ENCODE assay signal across 1 cellular context in the genomic region with DNA sequence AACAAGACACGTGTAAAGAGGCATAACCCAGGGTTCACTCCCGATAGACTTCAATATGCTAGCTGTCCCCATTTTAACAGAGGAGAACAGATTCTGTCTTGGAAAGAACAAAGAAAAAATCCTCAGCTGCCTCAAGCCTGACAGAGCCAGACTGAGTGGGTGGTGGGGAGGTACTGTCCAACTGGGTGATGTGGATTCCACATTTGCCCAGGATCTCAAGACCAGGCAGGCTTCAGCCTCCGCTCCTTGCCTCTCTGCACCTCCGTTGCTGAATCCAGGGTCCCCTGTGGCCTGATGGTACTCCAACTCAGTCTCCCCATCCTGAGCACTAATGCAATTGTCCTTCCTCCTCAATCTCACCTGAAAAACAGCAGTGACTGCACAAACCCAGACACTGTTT.
TF ChIP-seq lines count a peak whose summit lies in the region.

No MANE protein-coding gene starts in this region.

TF ChIP-seq in H1, 55 proteins besides CTCF, POLR2A, EP300 and RAD21:
- TF ChIP-seq SIRT6 (IDR thresholded peaks at IDR 0.05; ENCODE audit: low read length), result no peak
- TF ChIP-seq HDAC6 (IDR thresholded peaks at IDR 0.05; ENCODE audit: low read depth, low read length), result no peak
- no peak for TF ChIP-seq JUND (IDR thresholded peaks at IDR 0.05; ENCODE audit: low read length)
- TF ChIP-seq, protein P1, sequence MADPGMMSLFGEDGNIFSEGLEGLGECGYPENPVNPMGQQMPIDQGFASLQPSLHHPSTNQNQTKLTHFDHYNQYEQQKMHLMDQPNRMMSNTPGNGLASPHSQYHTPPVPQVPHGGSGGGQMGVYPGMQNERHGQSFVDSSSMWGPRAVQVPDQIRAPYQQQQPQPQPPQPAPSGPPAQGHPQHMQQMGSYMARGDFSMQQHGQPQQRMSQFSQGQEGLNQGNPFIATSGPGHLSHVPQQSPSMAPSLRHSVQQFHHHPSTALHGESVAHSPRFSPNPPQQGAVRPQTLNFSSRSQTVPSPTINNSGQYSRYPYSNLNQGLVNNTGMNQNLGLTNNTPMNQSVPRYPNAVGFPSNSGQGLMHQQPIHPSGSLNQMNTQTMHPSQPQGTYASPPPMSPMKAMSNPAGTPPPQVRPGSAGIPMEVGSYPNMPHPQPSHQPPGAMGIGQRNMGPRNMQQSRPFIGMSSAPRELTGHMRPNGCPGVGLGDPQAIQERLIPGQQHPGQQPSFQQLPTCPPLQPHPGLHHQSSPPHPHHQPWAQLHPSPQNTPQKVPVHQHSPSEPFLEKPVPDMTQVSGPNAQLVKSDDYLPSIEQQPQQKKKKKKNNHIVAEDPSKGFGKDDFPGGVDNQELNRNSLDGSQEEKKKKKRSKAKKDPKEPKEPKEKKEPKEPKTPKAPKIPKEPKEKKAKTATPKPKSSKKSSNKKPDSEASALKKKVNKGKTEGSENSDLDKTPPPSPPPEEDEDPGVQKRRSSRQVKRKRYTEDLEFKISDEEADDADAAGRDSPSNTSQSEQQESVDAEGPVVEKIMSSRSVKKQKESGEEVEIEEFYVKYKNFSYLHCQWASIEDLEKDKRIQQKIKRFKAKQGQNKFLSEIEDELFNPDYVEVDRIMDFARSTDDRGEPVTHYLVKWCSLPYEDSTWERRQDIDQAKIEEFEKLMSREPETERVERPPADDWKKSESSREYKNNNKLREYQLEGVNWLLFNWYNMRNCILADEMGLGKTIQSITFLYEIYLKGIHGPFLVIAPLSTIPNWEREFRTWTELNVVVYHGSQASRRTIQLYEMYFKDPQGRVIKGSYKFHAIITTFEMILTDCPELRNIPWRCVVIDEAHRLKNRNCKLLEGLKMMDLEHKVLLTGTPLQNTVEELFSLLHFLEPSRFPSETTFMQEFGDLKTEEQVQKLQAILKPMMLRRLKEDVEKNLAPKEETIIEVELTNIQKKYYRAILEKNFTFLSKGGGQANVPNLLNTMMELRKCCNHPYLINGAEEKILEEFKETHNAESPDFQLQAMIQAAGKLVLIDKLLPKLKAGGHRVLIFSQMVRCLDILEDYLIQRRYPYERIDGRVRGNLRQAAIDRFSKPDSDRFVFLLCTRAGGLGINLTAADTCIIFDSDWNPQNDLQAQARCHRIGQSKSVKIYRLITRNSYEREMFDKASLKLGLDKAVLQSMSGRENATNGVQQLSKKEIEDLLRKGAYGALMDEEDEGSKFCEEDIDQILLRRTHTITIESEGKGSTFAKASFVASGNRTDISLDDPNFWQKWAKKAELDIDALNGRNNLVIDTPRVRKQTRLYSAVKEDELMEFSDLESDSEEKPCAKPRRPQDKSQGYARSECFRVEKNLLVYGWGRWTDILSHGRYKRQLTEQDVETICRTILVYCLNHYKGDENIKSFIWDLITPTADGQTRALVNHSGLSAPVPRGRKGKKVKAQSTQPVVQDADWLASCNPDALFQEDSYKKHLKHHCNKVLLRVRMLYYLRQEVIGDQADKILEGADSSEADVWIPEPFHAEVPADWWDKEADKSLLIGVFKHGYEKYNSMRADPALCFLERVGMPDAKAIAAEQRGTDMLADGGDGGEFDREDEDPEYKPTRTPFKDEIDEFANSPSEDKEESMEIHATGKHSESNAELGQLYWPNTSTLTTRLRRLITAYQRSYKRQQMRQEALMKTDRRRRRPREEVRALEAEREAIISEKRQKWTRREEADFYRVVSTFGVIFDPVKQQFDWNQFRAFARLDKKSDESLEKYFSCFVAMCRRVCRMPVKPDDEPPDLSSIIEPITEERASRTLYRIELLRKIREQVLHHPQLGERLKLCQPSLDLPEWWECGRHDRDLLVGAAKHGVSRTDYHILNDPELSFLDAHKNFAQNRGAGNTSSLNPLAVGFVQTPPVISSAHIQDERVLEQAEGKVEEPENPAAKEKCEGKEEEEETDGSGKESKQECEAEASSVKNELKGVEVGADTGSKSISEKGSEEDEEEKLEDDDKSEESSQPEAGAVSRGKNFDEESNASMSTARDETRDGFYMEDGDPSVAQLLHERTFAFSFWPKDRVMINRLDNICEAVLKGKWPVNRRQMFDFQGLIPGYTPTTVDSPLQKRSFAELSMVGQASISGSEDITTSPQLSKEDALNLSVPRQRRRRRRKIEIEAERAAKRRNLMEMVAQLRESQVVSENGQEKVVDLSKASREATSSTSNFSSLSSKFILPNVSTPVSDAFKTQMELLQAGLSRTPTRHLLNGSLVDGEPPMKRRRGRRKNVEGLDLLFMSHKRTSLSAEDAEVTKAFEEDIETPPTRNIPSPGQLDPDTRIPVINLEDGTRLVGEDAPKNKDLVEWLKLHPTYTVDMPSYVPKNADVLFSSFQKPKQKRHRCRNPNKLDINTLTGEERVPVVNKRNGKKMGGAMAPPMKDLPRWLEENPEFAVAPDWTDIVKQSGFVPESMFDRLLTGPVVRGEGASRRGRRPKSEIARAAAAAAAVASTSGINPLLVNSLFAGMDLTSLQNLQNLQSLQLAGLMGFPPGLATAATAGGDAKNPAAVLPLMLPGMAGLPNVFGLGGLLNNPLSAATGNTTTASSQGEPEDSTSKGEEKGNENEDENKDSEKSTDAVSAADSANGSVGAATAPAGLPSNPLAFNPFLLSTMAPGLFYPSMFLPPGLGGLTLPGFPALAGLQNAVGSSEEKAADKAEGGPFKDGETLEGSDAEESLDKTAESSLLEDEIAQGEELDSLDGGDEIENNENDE (IDR thresholded peaks at IDR 0.05; ENCODE audit: insufficient replicate concordance, low read length), result no peak
- TF ChIP-seq, protein P2, sequence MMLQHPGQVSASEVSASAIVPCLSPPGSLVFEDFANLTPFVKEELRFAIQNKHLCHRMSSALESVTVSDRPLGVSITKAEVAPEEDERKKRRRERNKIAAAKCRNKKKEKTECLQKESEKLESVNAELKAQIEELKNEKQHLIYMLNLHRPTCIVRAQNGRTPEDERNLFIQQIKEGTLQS (IDR thresholded peaks at IDR 0.05; ENCODE audit: insufficient read depth, low read depth, low read length), result no peak
- TF ChIP-seq GABPA (IDR thresholded peaks at IDR 0.05; ENCODE audit: borderline replicate concordance, insufficient read depth, low read length), result no peak
- TF ChIP-seq KDM4A (IDR thresholded peaks at IDR 0.05; ENCODE audit: low read depth, low read length, severe bottlenecking), result no peak
- no peak for TF ChIP-seq EZH2 (IDR thresholded peaks at IDR 0.05; ENCODE audit: low read depth, low read length, severe bottlenecking)
- no peak for TF ChIP-seq SUZ12 (IDR thresholded peaks at IDR 0.05; ENCODE audit: low read length)
- no peak for TF ChIP-seq CHD1 (IDR thresholded peaks at IDR 0.05; ENCODE audit: low read depth, low read length)
- no peak for TF ChIP-seq MAFK (IDR thresholded peaks at IDR 0.05; ENCODE audit: low read depth, low read length)
- no peak for TF ChIP-seq NANOG (IDR thresholded peaks at IDR 0.05; ENCODE audit: insufficient read depth, low read depth, low read length, poor library complexity, severe bottlenecking)
- no peak for TF ChIP-seq CREB1 (IDR thresholded peaks at IDR 0.05)
- TF ChIP-seq SAP30 (IDR thresholded peaks at IDR 0.05; ENCODE audit: insufficient read depth, insufficient replicate concordance, low read length), result no peak
- no peak for TF ChIP-seq POLR2AphosphoS5 (IDR thresholded peaks at IDR 0.05; ENCODE audit: low read depth, low read length)
- TF ChIP-seq FOSL1 (IDR thresholded peaks at IDR 0.05; ENCODE audit: insufficient read depth, low read depth, low read length), result no peak
